24 cellular contexts compared by ENCODE assay signal in genomic region chr17:29611351-29612093, GRCh38.
"Had no signal": no experiment of that assay in that cellular context is flagged by ENCODE, and none has a peak within 500 bp of the region (broad histone marks: within the 10 kb centered on the region; RNA-seq: fewer than 3 reads in every experiment).

No MANE protein-coding gene starts in this region.

- ATAC-seq: WTC11 had no signal

- DNase-seq: activated CD4-positive, alpha-beta memory T cell treated with anti-CD3 and anti-CD28 coated beads for 36 hours; activated CD4-positive, alpha-beta T cell treated with anti-CD3 and anti-CD28 coated beads for 48 hours; activated CD4-positive, CD25-positive, alpha-beta regulatory T cell treated with anti-CD3 and anti-CD28 coated beads, Interleukin-2, amount 50 U/mL, for 72 hours; activated CD8-positive, alpha-beta memory T cell treated with anti-CD3 and anti-CD28 coated beads for 24 hours; activated naive CD4-positive, alpha-beta T cell treated with anti-CD3 and anti-CD28 coated beads, Interleukin-2, amount 50 U/mL, for 16 hours; activated naive CD8-positive, alpha-beta T cell treated with anti-CD3 and anti-CD28 coated beads, Interleukin-2, amount 10 ng/mL, durations not matched to agents 7 days and 5 days; activated T-cell treated with anti-CD3 and anti-CD28 coated beads for 4 hours; activated T-cell treated with anti-CD3 and anti-CD28 coated beads, Interleukin-2, amount 50 U/mL, for 48 hours; caudate nucleus; Kasumi-1; NCI-H1105 treated with DMSO at 0.1 percent for 48 hours; NCI-H1436 treated with DMSO at 0.1 percent for 48 hours; NCI-H187; NCI-H2081; NCI-H510A treated with DMSO at 0.1 percent for 48 hours; NCI-H69; NK-92 treated with Interleukin-12 subunit alpha and Interleukin-12 subunit beta, amount 100 ng/mL, for 24 hours; Peyer's patch; SHP77; T-helper 9 cell had no signal

- H3K9me3 Mint-ChIP-seq: activated CD4-positive, alpha-beta memory T cell treated with anti-CD3 and anti-CD28 coated beads for 36 hours; activated naive CD8-positive, alpha-beta T cell treated with anti-CD3 and anti-CD28 coated beads, Interleukin-2, amount 10 ng/mL, durations not matched to agents 7 days and 5 days; T-helper 1 cell treated with Interleukin-12 subunit alpha and Interleukin-12 subunit beta and Interleukin-4 antibody, amounts not matched to agents 30 μg/mL and 1 μg/mL, for 36 hours; WTC11 had no signal

- H3K36me3 Mint-ChIP-seq: activated CD4-positive, alpha-beta memory T cell treated with anti-CD3 and anti-CD28 coated beads for 36 hours; activated naive CD8-positive, alpha-beta T cell treated with anti-CD3 and anti-CD28 coated beads, Interleukin-2, amount 10 ng/mL, durations not matched to agents 7 days and 5 days had no signal

- H3K27ac Mint-ChIP-seq: activated CD4-positive, alpha-beta memory T cell treated with anti-CD3 and anti-CD28 coated beads for 36 hours; activated naive CD8-positive, alpha-beta T cell treated with anti-CD3 and anti-CD28 coated beads, Interleukin-2, amount 10 ng/mL, durations not matched to agents 7 days and 5 days; T-helper 1 cell treated with Interleukin-12 subunit alpha and Interleukin-12 subunit beta and Interleukin-4 antibody, amounts not matched to agents 30 μg/mL and 1 μg/mL, for 36 hours; WTC11 had no signal

- H3K27ac ChIP-seq: breast epithelium, Peyer's patch, SJSA1 had no signal

- H3K36me3 ChIP-seq: breast epithelium, Peyer's patch, SJSA1 had no signal

- H3K27me3 ChIP-seq: breast epithelium, Peyer's patch, SJSA1 had no signal

- H3K9me3 ChIP-seq: breast epithelium, SJSA1 had no signal

- H3K4me3 ChIP-seq: breast epithelium, Peyer's patch, SJSA1 had no signal

- H3K4me3 Mint-ChIP-seq: activated CD4-positive, alpha-beta memory T cell treated with anti-CD3 and anti-CD28 coated beads for 36 hours; activated naive CD8-positive, alpha-beta T cell treated with anti-CD3 and anti-CD28 coated beads, Interleukin-2, amount 10 ng/mL, durations not matched to agents 7 days and 5 days; T-helper 1 cell treated with Interleukin-12 subunit alpha and Interleukin-12 subunit beta and Interleukin-4 antibody, amounts not matched to agents 30 μg/mL and 1 μg/mL, for 36 hours; WTC11 had no signal
